13 cellular contexts compared by ENCODE assay signal in genomic region chr11:82898242-82898641, GRCh38. TPM values are rescaled to one million over a fixed set of nuclear protein-coding genes. Genes with fewer than 3 reads are reported as not detected.
DNase-seq lines count a peak whose midpoint lies in the region; ATAC-seq and TF ChIP-seq lines count a peak whose summit lies in the region.
"Had no signal": no experiment of that assay in that cellular context is flagged by ENCODE, and none has a peak within 500 bp of the region (broad histone marks: within the 10 kb centered on the region; RNA-seq: fewer than 3 reads in every experiment).

No MANE protein-coding gene starts in this region.

- peaks cover 4% of the 10 kb centered on the region; the same call in 1 of the 2 replicates for H3K9me3 ChIP-seq in OCI-LY3 (ENCODE audit: insufficient read depth, low read length)

- H3K27me3 ChIP-seq in OCI-LY3 (ENCODE audit: low read depth, low read length), result no peaks in the 10 kb centered on the region

- peak overlapping the region; percentile 36 for H3K4me3 Mint-ChIP-seq in activated T-cell treated with anti-CD3 and anti-CD28 coated beads, Interleukin-2, amount 50 U/mL, for 24 hours
- H3K4me3 Mint-ChIP-seq in activated T-cell treated with anti-CD3 and anti-CD28 coated beads, Interleukin-2, amount 50 U/mL, for 72 hours, result peak overlapping the region in 1 of 2 donors; percentile 22
- peak overlapping the region; percentile 100 for H3K4me3 Mint-ChIP-seq in endothelial cell (ENCODE audit: unreplicated experiment)
- peak overlapping the region; percentile 24 to 46 for H3K4me3 Mint-ChIP-seq in stimulated activated naive B cell treated with anti-CD40 and anti-IgM and Interleukin-4, amounts not matched to agents 10 μg/mL and 1 μg/mL and 100 μg/mL, for 72 hours

- H3K27ac Mint-ChIP-seq in activated T-cell treated with anti-CD3 and anti-CD28 coated beads, Interleukin-2, amount 50 U/mL, for 24 hours, result no peak overlapping the region
- H3K27ac Mint-ChIP-seq in activated T-cell treated with anti-CD3 and anti-CD28 coated beads, Interleukin-2, amount 50 U/mL, for 72 hours, result no peak overlapping the region
- no peak overlapping the region for H3K27ac Mint-ChIP-seq in endothelial cell (ENCODE audit: unreplicated experiment)
- H3K27ac Mint-ChIP-seq in stimulated activated naive B cell treated with anti-CD40 and anti-IgM and Interleukin-4, amounts not matched to agents 10 μg/mL and 1 μg/mL and 100 μg/mL, for 72 hours, result no peak overlapping the region

- H3K4me1 ChIP-seq in OCI-LY3 (ENCODE audit: low read length), result peaks cover 41% of the 10 kb centered on the region

- no peak overlapping the region for H3K27ac ChIP-seq in OCI-LY3 (ENCODE audit: low read length)

- no peak overlapping the region for H2AFZ ChIP-seq in OCI-LY3 (ENCODE audit: low read depth, low read length)

- H4K20me1 ChIP-seq in OCI-LY3 (ENCODE audit: insufficient read depth, low read length), result 0 out of 2 replicates have a peak, but pooled peaks cover 4% of the 10 kb centered on the region

- H3K4me2 ChIP-seq in OCI-LY3 (ENCODE audit: low read length), result peak overlapping the region; percentile 17

- TF ChIP-seq CTCF in OCI-LY3 (IDR thresholded peaks at IDR 0.05; ENCODE audit: low read depth, low read length), result no peak
- no peak for TF ChIP-seq CTCF in endothelial cell (IDR thresholded peaks at IDR 0.05; ENCODE audit: unreplicated experiment)

- peaks cover 60% of the 10 kb centered on the region for H3K4me1 Mint-ChIP-seq in activated T-cell treated with anti-CD3 and anti-CD28 coated beads, Interleukin-2, amount 50 U/mL, for 24 hours (ENCODE audit: low read depth)
- H3K4me1 Mint-ChIP-seq in activated T-cell treated with anti-CD3 and anti-CD28 coated beads, Interleukin-2, amount 50 U/mL, for 72 hours (ENCODE audit: low read depth), result peaks cover 45% of the 10 kb centered on the region
- H3K4me1 Mint-ChIP-seq in endothelial cell (ENCODE audit: unreplicated experiment), result peaks cover 57% of the 10 kb centered on the region
- H3K4me1 Mint-ChIP-seq in stimulated activated naive B cell treated with anti-CD40 and anti-IgM and Interleukin-4, amounts not matched to agents 10 μg/mL and 1 μg/mL and 100 μg/mL, for 72 hours, result peaks cover 36 to 56% of the 10 kb centered on the region in 2 donors

- peaks cover 8% of the 10 kb centered on the region for H3K36me3 ChIP-seq in OCI-LY3 (replicated peaks; ENCODE audit: low read depth, low read length)

- H3K4me3 ChIP-seq in OCI-LY3 (ENCODE audit: low read length), result no peak overlapping the region
- H3K4me3 ChIP-seq: lung had no signal

- peaks cover 67% of the 10 kb centered on the region for H3K79me2 ChIP-seq in OCI-LY3 (ENCODE audit: low read length)

- H3K9ac ChIP-seq in OCI-LY3 (ENCODE audit: low read length), result no peak overlapping the region

- no peaks in the 10 kb centered on the region for H3K27me3 Mint-ChIP-seq in activated T-cell treated with anti-CD3 and anti-CD28 coated beads, Interleukin-2, amount 50 U/mL, for 24 hours
- no peaks in the 10 kb centered on the region for H3K27me3 Mint-ChIP-seq in activated T-cell treated with anti-CD3 and anti-CD28 coated beads, Interleukin-2, amount 50 U/mL, for 72 hours (ENCODE audit: low read depth)
- H3K27me3 Mint-ChIP-seq in endothelial cell (ENCODE audit: unreplicated experiment), result peaks cover 8% of the 10 kb centered on the region
- H3K27me3 Mint-ChIP-seq in stimulated activated naive B cell treated with anti-CD40 and anti-IgM and Interleukin-4, amounts not matched to agents 10 μg/mL and 1 μg/mL and 100 μg/mL, for 72 hours, result no peaks in the 10 kb centered on the region

- peaks cover 24% of the 10 kb centered on the region for H3K36me3 Mint-ChIP-seq in activated T-cell treated with anti-CD3 and anti-CD28 coated beads, Interleukin-2, amount 50 U/mL, for 24 hours (ENCODE audit: low read depth)
- peaks cover 3 to 6% of the 10 kb centered on the region in 2 donors for H3K36me3 Mint-ChIP-seq in activated T-cell treated with anti-CD3 and anti-CD28 coated beads, Interleukin-2, amount 50 U/mL, for 72 hours (ENCODE audit: insufficient read depth in 2 of 2)
- peaks cover 7% of the 10 kb centered on the region for H3K36me3 Mint-ChIP-seq in endothelial cell (ENCODE audit: low read depth, unreplicated experiment)
- H3K36me3 Mint-ChIP-seq in stimulated activated naive B cell treated with anti-CD40 and anti-IgM and Interleukin-4, amounts not matched to agents 10 μg/mL and 1 μg/mL and 100 μg/mL, for 72 hours, result peaks cover 8 to 10% of the 10 kb centered on the region in 2 donors

- ATAC-seq in activated T-cell treated with anti-CD3 and anti-CD28 coated beads, Interleukin-2, amount 50 U/mL, for 72 hours (replicated peaks in 1 of 2), result no peak
- no peak for ATAC-seq in stimulated activated naive B cell treated with anti-CD40 and anti-IgM and Interleukin-4, amounts not matched to agents 10 μg/mL and 1 μg/mL and 100 μg/mL, for 72 hours (replicated peaks)
- no peak for ATAC-seq in GM19351 (IDR thresholded peaks at IDR 0.05; ENCODE audit: unreplicated experiment)

- no peaks in the 10 kb centered on the region for H3K9me3 Mint-ChIP-seq in activated T-cell treated with anti-CD3 and anti-CD28 coated beads, Interleukin-2, amount 50 U/mL, for 24 hours
- no peaks in the 10 kb centered on the region for H3K9me3 Mint-ChIP-seq in activated T-cell treated with anti-CD3 and anti-CD28 coated beads, Interleukin-2, amount 50 U/mL, for 72 hours
- no peaks in the 10 kb centered on the region for H3K9me3 Mint-ChIP-seq in endothelial cell (ENCODE audit: unreplicated experiment)
- H3K9me3 Mint-ChIP-seq in stimulated activated naive B cell treated with anti-CD40 and anti-IgM and Interleukin-4, amounts not matched to agents 10 μg/mL and 1 μg/mL and 100 μg/mL, for 72 hours, result peaks cover 3 to 6% of the 10 kb centered on the region in 2 donors

- DNase-seq in activated T-cell treated with anti-CD3 and anti-CD28 coated beads, Interleukin-2, amount 50 U/mL, for 24 hours, result no peak
- DNase-seq in activated T-cell treated with anti-CD3 and anti-CD28 coated beads, Interleukin-2, amount 50 U/mL, for 72 hours, result no peak
- no peak for DNase-seq in endothelial cell (ENCODE audit: low spot score)
- no peak for DNase-seq in stimulated activated naive B cell treated with anti-CD40 and anti-IgM and Interleukin-4, amounts not matched to agents 10 μg/mL and 1 μg/mL and 100 μg/mL, for 72 hours
- no peak for DNase-seq in effector CD4-positive, alpha-beta T cell
- no peak for DNase-seq in middle frontal gyrus (ENCODE audit: extremely low spot score, low spot score)
- DNase-seq: ACHN, DMS 273 treated with DMSO at 0.1 percent for 48 hours, NCI-H774, small intestine had no signal

RNA-seq across cellular contexts. Expression of gene PRCP, which starts 2.0 kb away (rescaled TPM):
- total RNA-seq in activated T-cell treated with anti-CD3 and anti-CD28 coated beads, Interleukin-2, amount 50 U/mL, for 72 hours, result 10 to 100 TPM; 35.3 to 35.9 TPM
- total RNA-seq in endothelial cell (ENCODE audit: unreplicated experiment), result 445 TPM

RNA-seq across cellular contexts. Expression of gene DDIAS, which starts 3.3 kb away (rescaled TPM):
- 10 to 100 TPM; 15.0 to 19.5 TPM for total RNA-seq in activated T-cell treated with anti-CD3 and anti-CD28 coated beads, Interleukin-2, amount 50 U/mL, for 72 hours
- 11.2 TPM for total RNA-seq in endothelial cell (ENCODE audit: unreplicated experiment)

Comparison
In these comparisons a context has a peak if more than half of its experiments do, and no peak if none do; other contexts are left out.
1. RNA of gene PRCP, which starts 2.0 kb away (total RNA-seq): 445 TPM in endothelial cell (single experiment); 35.3 to 35.9 TPM in activated T-cell treated with anti-CD3 and anti-CD28 coated beads, Interleukin-2, amount 50 U/mL, for 72 hours; every median in the first group is over 10 times any median in the second.